Comparison of ENCODE assay signal across 9 cellular contexts in the genomic region with DNA sequence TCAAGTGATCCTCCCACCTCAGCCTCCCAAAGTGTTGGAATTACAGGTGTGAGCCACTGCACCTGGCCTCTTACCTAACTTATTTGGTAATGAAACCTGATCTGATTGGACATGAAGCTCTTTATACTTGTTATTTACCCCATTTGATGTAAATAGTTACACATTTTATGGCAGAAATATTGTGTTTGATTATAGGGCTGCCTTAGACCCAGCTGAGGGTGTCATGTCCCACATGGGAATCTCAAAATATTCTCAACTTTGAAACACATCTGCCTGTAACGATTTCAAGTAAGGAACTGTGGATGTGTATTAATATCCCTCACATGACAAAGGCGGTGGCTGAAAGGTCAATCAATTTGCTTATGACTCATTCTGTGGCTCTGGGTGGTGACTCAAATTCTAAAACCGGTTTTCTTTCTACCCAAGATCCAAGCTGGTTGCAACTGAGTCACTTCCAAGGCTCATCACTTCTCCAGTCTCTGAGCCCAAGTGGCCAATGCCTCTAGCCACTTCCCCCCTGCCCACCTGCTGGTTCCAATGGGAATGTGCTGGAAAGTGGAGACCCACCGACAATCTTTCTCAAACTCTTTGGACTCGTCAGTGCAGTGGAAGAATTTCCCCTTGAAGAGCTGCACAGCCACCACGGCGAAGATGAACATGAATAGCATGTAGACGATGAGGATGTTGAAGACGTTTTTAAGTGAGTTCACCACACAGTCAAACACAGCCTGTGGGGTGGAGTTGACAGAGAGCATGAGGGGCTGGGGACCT.
A peak's percentile ranks its signal among the peaks of the same experiment; 100 is the strongest.
DNase-seq lines count a peak whose midpoint lies in the region; ATAC-seq, FAIRE-seq and TF ChIP-seq lines count a peak whose summit lies in the region.
"Had no signal": no experiment of that assay in that cellular context is flagged by ENCODE, and none has a peak within 500 bp of the region (broad histone marks: within the 10 kb centered on the region; RNA-seq: fewer than 3 reads in every experiment).

No MANE protein-coding gene starts in this region.

- ATAC-seq in GM21619 (IDR thresholded peaks at IDR 0.05; ENCODE audit: unreplicated experiment) (peak; percentile 75), pancreas (peak; percentile 31 to 85 (median 58))

- intact Hi-C loops in pancreas (cut with DNase I) (loop anchor here in 2 of 3 donors (5.0 to 10.0 kb wide), 2 partner anchors 279 to 286 kb away; no protein-coding TSS in a partner anchor), thyroid gland (cut with DNase I) (loop anchor here (10.0 kb wide), 2 partner anchors 66 to 286 kb away; no protein-coding TSS in a partner anchor)

- no peak overlapping the region for H3K4me3 ChIP-seq in pancreas
- H3K4me3 ChIP-seq in thyroid gland (replicated peaks in 1 of 3): no peak overlapping the region

- no peak for TF ChIP-seq POLR2A in thyroid gland (IDR thresholded peaks at IDR 0.05)

- DNase-seq in Daoy (ENCODE audit: low read depth): peak; percentile 83
- DNase-seq in M059J (ENCODE audit: low read depth): peak; percentile 94
- DNase-seq in amniotic epithelial cell (ENCODE audit: low read depth): peak; percentile 62
- DNase-seq in pancreas: peak in 1 of 6 donors; percentile 22
- no peak for DNase-seq in NCI-H1694 (lab: John Stamatoyannopoulos, UW)
- DNase-seq in thyroid gland: no peak
- DNase-seq in NCI-H526 (lab: John Stamatoyannopoulos, UW): no peak
- DNase-seq: left cardiac atrium had no signal

- no peaks in the 10 kb centered on the region for H3K36me3 ChIP-seq in pancreas
- no peaks in the 10 kb centered on the region for H3K36me3 ChIP-seq in thyroid gland

- H3K27me3 ChIP-seq in pancreas (peaks cover 0 to 4% (median 0%) of the 10 kb centered on the region in 4 donors), thyroid gland (no peaks in the 10 kb centered on the region)

- no peaks in the 10 kb centered on the region for H3K9me3 ChIP-seq in pancreas
- H3K9me3 ChIP-seq in thyroid gland: no peaks in the 10 kb centered on the region

- H3K27ac ChIP-seq in pancreas: no peak overlapping the region
- H3K27ac ChIP-seq in thyroid gland: no peak overlapping the region

- whole genome bisulfite sequencing in pancreas, 2 donors: 52 to 59% methylated on average over 9 of the region's 9 CpGs
- WGBS in thyroid gland, 2 donors: 74 to 77% methylated on average over 9 of the region's 9 CpGs

- H3K4me1 ChIP-seq in pancreas (no peaks in the 10 kb centered on the region), thyroid gland (no peaks in the 10 kb centered on the region)

- no peak for FAIRE-seq in pancreas (lab: Jason Lieb, UNC)

- no peak for TF ChIP-seq CTCF in pancreas (IDR thresholded peaks at IDR 0.05)
- TF ChIP-seq CTCF in thyroid gland (IDR thresholded peaks at IDR 0.05): no peak

Comparison
In these comparisons a context has a peak if more than half of its experiments do, and no peak if none do; other contexts are left out.
1. DNase-seq: peak in Daoy (single experiment), M059J (single experiment) and amniotic epithelial cell (single experiment); none in NCI-H1694 (single experiment), thyroid gland (0 of 2) and NCI-H526 (0 of 2).